Comparison of ENCODE assay signal across 11 cellular contexts in genomic region chr12:11771356-11771755, GRCh38.
DNase-seq lines count a peak whose midpoint lies in the region; ATAC-seq and TF ChIP-seq lines count a peak whose summit lies in the region.
"Had no signal": no experiment of that assay in that cellular context is flagged by ENCODE, and none has a peak within 500 bp of the region (broad histone marks: within the 10 kb centered on the region; RNA-seq: fewer than 3 reads in every experiment).

No MANE protein-coding gene starts in this region.

- no peak overlapping the region for H3K4me3 Mint-ChIP-seq in immature natural killer cell

- H3K27me3 Mint-ChIP-seq in immature natural killer cell (ENCODE audit: low read depth in 3 of 3): peaks cover 0 to 1% (median 0%) of the 10 kb centered on the region in 3 donors

- no peak overlapping the region for H3K9ac ChIP-seq in muscle layer of colon (ENCODE audit: low read length)
- H3K9ac ChIP-seq: parathyroid adenoma had no signal

- no peak overlapping the region for H3K27ac Mint-ChIP-seq in immature natural killer cell

- H3K4me1 Mint-ChIP-seq in immature natural killer cell: peaks cover 36 to 58% of the 10 kb centered on the region in 2 donors

- H3K27me3 ChIP-seq in muscle layer of colon (ENCODE audit: control insufficient read depth in 1 of 2, insufficient read depth in 2 of 2, low read length in 2 of 2): no peaks in the 10 kb centered on the region

- no peaks in the 10 kb centered on the region for H3K9me3 ChIP-seq in muscle layer of colon (ENCODE audit: low read length)

- H3K36me3 Mint-ChIP-seq in immature natural killer cell: peaks cover 0 to 8% (median 5%) of the 10 kb centered on the region in 3 donors

- H3K9me3 Mint-ChIP-seq in immature natural killer cell: no peaks in the 10 kb centered on the region

- in situ Hi-C loops in astrocyte of the spinal cord (cut with HindIII; ENCODE audit: low sequenced_read_pairs): no loop called here

- H3K36me3 ChIP-seq in muscle layer of colon (ENCODE audit: insufficient read depth, low read length): no peaks in the 10 kb centered on the region

- H3K27ac ChIP-seq in muscle layer of colon (ENCODE audit: low read depth, low read length): peak overlapping the region; percentile 20
- H3K27ac ChIP-seq: parathyroid adenoma had no signal

- ATAC-seq in activated CD4-positive, CD25-positive, alpha-beta regulatory T cell treated with anti-CD3 and anti-CD28 coated beads, Interleukin-2, amount 50 U/mL, for 24 hours: peak; percentile 21 to 41
- ATAC-seq in HG02759 (IDR thresholded peaks at IDR 0.05; ENCODE audit: unreplicated experiment) (no peak), HG03175 (IDR thresholded peaks at IDR 0.05; ENCODE audit: unreplicated experiment) (no peak)
- ATAC-seq: HepG2 had no signal

- no peak for DNase-seq in activated CD4-positive, CD25-positive, alpha-beta regulatory T cell (lab: John Stamatoyannopoulos, UW)
- DNase-seq in HT-29 (ENCODE audit: low spot score): peak; percentile 23
- peak; percentile 65 for DNase-seq in astrocyte of the spinal cord (ENCODE audit: low read depth, low spot score)
- no peak for DNase-seq in immature natural killer cell
- DNase-seq: NCI-H510A had no signal

- no peak for TF ChIP-seq CTCF in astrocyte of the spinal cord (IDR thresholded peaks at IDR 0.05; ENCODE audit: low read depth, low read length)

- H3K4me1 ChIP-seq in muscle layer of colon (ENCODE audit: insufficient read depth, low read length): peaks cover 58% of the 10 kb centered on the region

- no peak overlapping the region for H3K4me3 ChIP-seq in astrocyte of the spinal cord (ENCODE audit: low read depth, low read length)
- no peak overlapping the region for H3K4me3 ChIP-seq in muscle layer of colon (ENCODE audit: low read depth in 1 of 2, low read length in 2 of 2)

Comparison
In these comparisons a context has a peak if more than half of its experiments do, and no peak if none do; other contexts are left out.
1. ATAC-seq: peak in activated CD4-positive, CD25-positive, alpha-beta regulatory T cell treated with anti-CD3 and anti-CD28 coated beads, Interleukin-2, amount 50 U/mL, for 24 hours (2 of 2); none in HG02759 (single experiment) and HG03175 (single experiment).
2. DNase-seq: peak in HT-29 (single experiment) and astrocyte of the spinal cord (single experiment); none in activated CD4-positive, CD25-positive, alpha-beta regulatory T cell (0 of 4) and immature natural killer cell (0 of 3).